Comparison of ENCODE assay signal across 8 cellular contexts in the genomic region with DNA sequence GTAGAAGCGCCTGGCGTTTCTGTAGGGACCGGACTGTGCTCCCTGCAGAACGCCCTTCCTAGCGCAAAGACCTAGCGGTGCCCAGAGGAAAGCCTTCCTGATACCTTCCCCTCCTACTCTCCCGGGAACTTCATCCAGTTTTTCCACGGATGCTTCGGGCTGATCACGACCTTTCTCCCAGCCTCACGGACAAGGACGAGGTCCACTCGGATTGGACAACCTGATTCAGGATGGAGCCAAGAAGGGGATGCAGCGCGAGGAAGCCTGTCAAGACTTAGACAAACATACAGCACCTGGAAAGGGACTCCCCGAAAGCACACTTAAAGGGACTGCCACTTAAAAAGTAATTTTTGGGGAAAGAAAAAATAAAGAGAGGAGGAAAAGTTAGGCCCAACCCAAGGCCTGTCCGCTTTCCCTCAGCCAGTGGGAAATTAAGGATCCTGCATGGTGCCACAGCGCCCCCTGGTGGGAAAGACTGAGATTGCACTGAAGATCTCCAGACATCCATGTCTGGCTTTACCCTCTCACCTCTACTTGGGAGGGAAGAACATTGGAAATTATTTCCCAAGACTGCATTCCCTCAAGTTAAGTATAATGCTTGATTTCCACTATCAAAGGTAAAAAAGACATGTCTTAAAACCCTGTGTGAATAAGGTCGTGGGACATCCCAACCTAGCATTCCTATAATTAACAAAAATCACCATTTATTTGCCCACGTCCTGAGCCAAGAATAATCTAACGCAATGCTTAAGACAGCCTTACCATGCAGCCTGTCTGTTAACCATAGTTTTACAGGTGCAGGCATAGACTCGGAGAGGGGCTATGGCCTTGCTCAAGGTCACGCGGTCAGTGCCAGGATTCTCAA. TPM values are rescaled to one million over a fixed set of nuclear protein-coding genes. Genes with fewer than 3 reads are reported as not detected.
DNase-seq lines count a peak whose midpoint lies in the region; ATAC-seq and TF ChIP-seq lines count a peak whose summit lies in the region.

No MANE protein-coding gene starts in this region.

- H3K27ac ChIP-seq in dorsolateral prefrontal cortex = no peak overlapping the region

- intact Hi-C loops in dorsolateral prefrontal cortex (cut with DNase I) = loop anchor here in 1 of 2 donors (10.0 kb wide), 1 partner anchor 1297 kb away; no protein-coding TSS in a partner anchor

- ATAC-seq in memory B cell (ENCODE audit: low read depth) = peak; percentile 50
- ATAC-seq in GM21825 (IDR thresholded peaks at IDR 0.05; ENCODE audit: unreplicated experiment) = no peak

- no peaks in the 10 kb centered on the region for H3K4me1 Mint-ChIP-seq in memory B cell

- no peaks in the 10 kb centered on the region for H3K9me3 Mint-ChIP-seq in memory B cell

- no peaks in the 10 kb centered on the region for H3K27me3 ChIP-seq in dorsolateral prefrontal cortex

- H3K4me3 ChIP-seq in dorsolateral prefrontal cortex = no peak overlapping the region

- H3K27ac Mint-ChIP-seq in memory B cell = no peak overlapping the region

- TF ChIP-seq CTCF in dorsolateral prefrontal cortex (IDR thresholded peaks at IDR 0.05 in 54 of 56, conservative IDR thresholded peaks at IDR 0.05 in 2 of 56; ENCODE audit: low read depth in 1 of 56, partially characterized antibody in 56 of 56) = peak; percentile 93 to 100 (median 98)

- peak; percentile 23 to 72 for DNase-seq in NCI-H526 (lab: John Stamatoyannopoulos, UW)
- no peak for DNase-seq in NCI-H526 treated with DMSO at 0.1 percent for 48 hours (lab: John Stamatoyannopoulos, UW)
- peak; percentile 20 for DNase-seq in NCI-H146 (lab: John Stamatoyannopoulos, UW)
- peak; percentile 74 for DNase-seq in activated CD4-positive, alpha-beta T cell treated with anti-CD3 and anti-CD28 coated beads, Interleukin-2, amount 50 U/mL, for 1 hour
- peak; percentile 49 to 87 (median 74) for DNase-seq in dorsolateral prefrontal cortex
- DNase-seq in memory B cell (ENCODE audit: low spot score in 2 of 2) = peak; percentile 70 to 76
- peak; percentile 33 to 34 for DNase-seq in stimulated activated CD8-positive, alpha-beta memory T cell treated with anti-CD3 and anti-CD28 coated beads, Interleukin-15, amount 100 ng/mL, for 48 hours (ENCODE audit: low read depth in 2 of 2)

- no peak overlapping the region for H3K4me3 Mint-ChIP-seq in memory B cell

- no peaks in the 10 kb centered on the region for H3K27me3 Mint-ChIP-seq in memory B cell

- H3K36me3 Mint-ChIP-seq in memory B cell = peaks cover 2% of the 10 kb centered on the region

RNA-seq across cellular contexts. Expression of gene COPS8, which starts 13.4 kb away (rescaled TPM):
- total RNA-seq in dorsolateral prefrontal cortex = 100 to 1,000 TPM in 40 of 120 experiments, 10 to 100 TPM in 80; 37.8 to 117 (median 92.3) TPM
